ENCODE assay signal across 23 cellular contexts in genomic region chr2:215028231-215028630, GRCh38.
DNase-seq lines count a peak whose midpoint lies in the region; ATAC-seq, FAIRE-seq and TF ChIP-seq lines count a peak whose summit lies in the region.
"Had no signal": no experiment of that assay in that cellular context is flagged by ENCODE, and none has a peak within 500 bp of the region (broad histone marks: within the 10 kb centered on the region; RNA-seq: fewer than 3 reads in every experiment).

No MANE protein-coding gene starts in this region.

- no peak overlapping the region for H4K5ac ChIP-seq in IMR-90 (ENCODE audit: low read depth, low read length)

- H2AFZ ChIP-seq in IMR-90 (replicated peaks; ENCODE audit: low read length, poor library complexity) (no peak overlapping the region), osteoblast (ENCODE audit: low read length) (no peak overlapping the region)

- H3K4ac ChIP-seq in IMR-90 (ENCODE audit: low read depth, low read length) = no peak overlapping the region

- H2BK20ac ChIP-seq in IMR-90 (ENCODE audit: low read depth, low read length) = no peak overlapping the region

- H3K14ac ChIP-seq in IMR-90 (replicated peaks; ENCODE audit: low read depth, low read length) = no peak overlapping the region

- no peak overlapping the region for H3K56ac ChIP-seq in IMR-90 (ENCODE audit: extremely low read depth, insufficient read depth, low read length)

- no peak for TF ChIP-seq RAD21 in IMR-90 (IDR thresholded peaks at IDR 0.05; ENCODE audit: low read length)

- H3K23ac ChIP-seq in IMR-90 (ENCODE audit: low read depth, low read length) = no peak overlapping the region

- in situ Hi-C loops in IMR-90 (cut with MboI; ENCODE audit: low sequenced_read_pairs) (no loop called here), G401 (cut with HindIII; ENCODE audit: low sequenced_read_pairs) (no loop called here)

- no peaks in the 10 kb centered on the region for H3K9me1 ChIP-seq in IMR-90 (ENCODE audit: insufficient read depth, low read length)

- no peak overlapping the region for H2AK5ac ChIP-seq in IMR-90 (ENCODE audit: low read depth, low read length)

- H3K4me1 ChIP-seq in IMR-90 (ENCODE audit: control insufficient read depth, insufficient read depth, low read length) (no peaks in the 10 kb centered on the region), osteoblast (ENCODE audit: insufficient read depth, low read length) (peaks cover 11% of the 10 kb centered on the region)
- H3K4me1 ChIP-seq: ascending aorta had no signal

- no peak overlapping the region for H4K91ac ChIP-seq in IMR-90 (ENCODE audit: insufficient read depth, low read depth, low read length)

- ATAC-seq in IMR-90 (ENCODE audit: low read depth) (peak; percentile 87), HG03280 (IDR thresholded peaks at IDR 0.05; ENCODE audit: unreplicated experiment) (no peak)
- ATAC-seq: esophagus mucosa, right cardiac atrium, T-cell had no signal

- TF ChIP-seq CTCF in AG09319 (IDR thresholded peaks at IDR 0.05; ENCODE audit: low read depth, low read length) = no peak
- no peak for TF ChIP-seq CTCF in IMR-90 (conservative IDR thresholded peaks at IDR 0.05; ENCODE audit: low read depth, low read length)
- no peak for TF ChIP-seq CTCF in choroid plexus epithelial cell (conservative IDR thresholded peaks at IDR 0.05; ENCODE audit: low read depth, low read length)
- TF ChIP-seq CTCF in osteoblast (IDR thresholded peaks at IDR 0.05; ENCODE audit: extremely low read depth, low read depth, low read length) = no peak

- H3K36me3 ChIP-seq in IMR-90 (ENCODE audit: control insufficient read depth, insufficient read depth, low read length) (no peaks in the 10 kb centered on the region), osteoblast (ENCODE audit: insufficient read depth, low read length) (no peaks in the 10 kb centered on the region)
- H3K36me3 ChIP-seq: ascending aorta had no signal

- no peak overlapping the region for H2BK15ac ChIP-seq in IMR-90 (ENCODE audit: low read depth, low read length)

- no peak overlapping the region for H3K9ac ChIP-seq in IMR-90 (ENCODE audit: low read depth, low read length)
- H3K9ac ChIP-seq: KMS-11 had no signal

- peak; percentile 2 for DNase-seq in AG09319 (ENCODE audit: extremely low read depth, low read depth)
- DNase-seq in IMR-90 = peak; percentile 48
- peak; percentile 57 for DNase-seq in choroid plexus epithelial cell (ENCODE audit: low read depth)
- DNase-seq in osteoblast (ENCODE audit: insufficient read length, low spot score, missing footprints) = peak; percentile 69
- DNase-seq in G401 (ENCODE audit: low spot score) = no peak
- DNase-seq in RCC 7860 (ENCODE audit: low spot score) = no peak
- no peak for DNase-seq in NCI-H1694 treated with DMSO at 0.1 percent for 48 hours (lab: John Stamatoyannopoulos, UW)
- DNase-seq: C1 segment of cervical spinal cord; DMS153; hypothalamus; kidney glomerular epithelial cell; NCI-H2171 treated with DMSO at 0.1 percent for 48 hours; right cardiac atrium; RPMI8226; stimulated activated CD4-positive, alpha-beta T cell treated with anti-CD3 and anti-CD28 coated beads, Interleukin-2, amount 100 ng/mL, for 24 hours; substantia nigra; T-cell had no signal

- no peaks in the 10 kb centered on the region for H3K9me3 ChIP-seq in IMR-90 (ENCODE audit: control insufficient read depth, insufficient read depth, low read length)
- no peaks in the 10 kb centered on the region for H3K9me3 ChIP-seq in osteoblast (ENCODE audit: low read depth, low read length)
- H3K9me3 ChIP-seq: ascending aorta had no signal

- CTCF ChIA-PET in IMR-90 (lab: Yijun Ruan, JAX) = interaction anchor here (0.6 kb wide), 1 partner anchor 242 kb away, joined by 3 read pairs; no protein-coding TSS in a partner anchor

- H3K79me1 ChIP-seq in IMR-90 (ENCODE audit: low read depth in 1 of 2, low read length in 2 of 2) = no peaks in the 10 kb centered on the region

- no peak overlapping the region for H4K8ac ChIP-seq in IMR-90 (ENCODE audit: low read depth in 2 of 2, low read length in 2 of 2)

- H2BK5ac ChIP-seq in IMR-90 (ENCODE audit: low read depth, low read length, poor library complexity, severe bottlenecking) = no peak overlapping the region

- H4K20me1 ChIP-seq in IMR-90 (ENCODE audit: insufficient read depth, low read length) (no peaks in the 10 kb centered on the region), osteoblast (ENCODE audit: insufficient read depth, low read length) (no peaks in the 10 kb centered on the region)

- no TSS peak for BruUV-seq in IMR-90 (replicated peaks; lab: Mats Ljungman, UMichigan)

- no peak overlapping the region for H2AK9ac ChIP-seq in IMR-90 (replicated peaks; ENCODE audit: low read depth, low read length, poor library complexity)

- dilution Hi-C loops in IMR-90 (cut with HindIII; ENCODE audit: low sequenced_read_pairs, unreplicated experiment) = no loop called here

- H3K27ac ChIP-seq in IMR-90 (ENCODE audit: insufficient read depth, low read length) (no peak overlapping the region), osteoblast (ENCODE audit: low read depth, low read length) (no peak overlapping the region)
- H3K27ac ChIP-seq: ascending aorta, HL-60, KMS-11 had no signal

- WGBS in IMR-90 (ENCODE audit: extremely low coverage in 2 of 2, insufficient read length in 1 of 2), 2 experiments = no CpG with 5 or more reads among the region's 1 CpG

- intact Hi-C loops in IMR-90 (cut with micrococcal nuclease) = no loop called here

- no peak overlapping the region for H2BK120ac ChIP-seq in IMR-90 (ENCODE audit: low read depth, low read length)

- H3K79me2 ChIP-seq in osteoblast (ENCODE audit: insufficient read depth, low read length) = no peaks in the 10 kb centered on the region

- H3K4me2 ChIP-seq in IMR-90 (ENCODE audit: low read depth, low read length) = no peak overlapping the region
- no peak overlapping the region for H3K4me2 ChIP-seq in osteoblast (ENCODE audit: insufficient read depth, low read length)
- H3K4me2 ChIP-seq: KMS-11 had no signal

- FAIRE-seq in RCC 7860 (lab: Jason Lieb, UNC) = no peak
- FAIRE-seq: GM19239 had no signal

- POLR2A ChIA-PET in IMR-90 (lab: Charles Lee; ENCODE audit: unreplicated experiment) = no interaction called here

- no peaks in the 10 kb centered on the region for H3K27me3 ChIP-seq in IMR-90 (ENCODE audit: control insufficient read depth, insufficient read depth, low read length)
- no peaks in the 10 kb centered on the region for H3K27me3 ChIP-seq in osteoblast (ENCODE audit: insufficient read depth, low read length)
- H3K27me3 ChIP-seq: ascending aorta had no signal

- no peak for TF ChIP-seq POLR2A in IMR-90 (IDR thresholded peaks at IDR 0.05; ENCODE audit: low read depth, low read length)

- no peak overlapping the region for H3K4me3 ChIP-seq in IMR-90 (ENCODE audit: insufficient read depth, low read depth, low read length)
- no peak overlapping the region for H3K4me3 ChIP-seq in choroid plexus epithelial cell (ENCODE audit: low read depth, low read length)
- no peak overlapping the region for H3K4me3 ChIP-seq in osteoblast (ENCODE audit: insufficient read depth, low read length)
- H3K4me3 ChIP-seq: ascending aorta had no signal

- no peak overlapping the region for H3K18ac ChIP-seq in IMR-90 (ENCODE audit: low read depth, low read length)

TF ChIP-seq in IMR-90, 13 proteins besides CTCF, POLR2A, EP300 and RAD21:
- TF ChIP-seq SMC3 (IDR thresholded peaks at IDR 0.05; ENCODE audit: low read depth, low read length) = no peak
- no peak for TF ChIP-seq USF2 (IDR thresholded peaks at IDR 0.05; ENCODE audit: low read depth, low read length)
- no peak for TF ChIP-seq CEBPB (IDR thresholded peaks at IDR 0.05; ENCODE audit: low read depth, low read length)
- TF ChIP-seq ELK1 (IDR thresholded peaks at IDR 0.05; ENCODE audit: borderline replicate concordance, low read depth, low read length) = no peak
- TF ChIP-seq RCOR1 (IDR thresholded peaks at IDR 0.05; ENCODE audit: insufficient replicate concordance, low read length) = no peak
- no peak for TF ChIP-seq RFX5 (IDR thresholded peaks at IDR 0.05; ENCODE audit: low read depth, low read length)
- no peak for TF ChIP-seq FOS (IDR thresholded peaks at IDR 0.05; ENCODE audit: low read depth, low read length)
- no peak for TF ChIP-seq MAZ (IDR thresholded peaks at IDR 0.05; ENCODE audit: borderline replicate concordance, low read depth, low read length)
- no peak for TF ChIP-seq MXI1 (IDR thresholded peaks at IDR 0.05; ENCODE audit: borderline replicate concordance, low read depth, low read length)
- no peak for TF ChIP-seq NFE2L2 (IDR thresholded peaks at IDR 0.05; ENCODE audit: low read depth, low read length)
- TF ChIP-seq CHD1 (IDR thresholded peaks at IDR 0.05; ENCODE audit: low read depth, low read length) = no peak
- no peak for TF ChIP-seq MAFK (IDR thresholded peaks at IDR 0.05; ENCODE audit: low read depth, low read length)
- no peak for TF ChIP-seq BHLHE40 (IDR thresholded peaks at IDR 0.05; ENCODE audit: low read depth, low read length)

Comparison
In these comparisons a context has a peak if more than half of its experiments do, and no peak if none do; other contexts are left out.
1. DNase-seq: peak in AG09319 (single experiment), IMR-90 (single experiment), choroid plexus epithelial cell (single experiment) and osteoblast (single experiment); none in G401 (single experiment), RCC 7860 (single experiment) and NCI-H1694 treated with DMSO at 0.1 percent for 48 hours (single experiment).